15 cellular contexts compared by ENCODE assay signal in genomic region chr7:47515305-47515834, GRCh38.
DNase-seq lines count a peak whose midpoint lies in the region; ATAC-seq, FAIRE-seq and TF ChIP-seq lines count a peak whose summit lies in the region.
"Had no signal": no experiment of that assay in that cellular context is flagged by ENCODE, and none has a peak within 500 bp of the region (broad histone marks: within the 10 kb centered on the region; RNA-seq: fewer than 3 reads in every experiment).

No MANE protein-coding gene starts in this region.

- no peak overlapping the region for H3K23ac ChIP-seq in mesenchymal stem cell (ENCODE audit: low read length in 2 of 2)

- H2BK15ac ChIP-seq in mesenchymal stem cell (ENCODE audit: low read depth, poor library complexity, severe bottlenecking), result no peak overlapping the region

- CTCF ChIA-PET in Panc1 (lab: Charles Lee), result no interaction called here

- POLR2A ChIA-PET in Panc1 (lab: Charles Lee), result no interaction called here

- H2BK120ac ChIP-seq in mesenchymal stem cell (ENCODE audit: low read depth, low read length), result no peak overlapping the region

- H3K9me3 ChIP-seq in Panc1 (ENCODE audit: control insufficient read depth, insufficient read depth, low read depth, low read length) (no peaks in the 10 kb centered on the region), mesenchymal stem cell (ENCODE audit: control insufficient read depth, low read length) (no peaks in the 10 kb centered on the region), uterus (no peaks in the 10 kb centered on the region), pancreas (no peaks in the 10 kb centered on the region)

- FAIRE-seq in GM12891 (lab: Jason Lieb, UNC) (peak; percentile 59), pancreas (lab: Jason Lieb, UNC) (no peak)
- FAIRE-seq: GM18507 had no signal

- H3K79me1 ChIP-seq in mesenchymal stem cell (replicated peaks; ENCODE audit: low read length, poor library complexity, severe bottlenecking), result peaks cover 23% of the 10 kb centered on the region

- 97% methylated on average over 7 of the region's 7 CpGs for WGBS in mesenchymal stem cell
- 94 to 98% methylated on average over 7 of the region's 7 CpGs for WGBS in pancreas, 2 donors

- H3K4ac ChIP-seq in mesenchymal stem cell (ENCODE audit: low read depth in 1 of 2, low read length in 2 of 2), result no peak overlapping the region

- H3K18ac ChIP-seq in mesenchymal stem cell (ENCODE audit: low read depth in 1 of 2, low read length in 2 of 2), result peak overlapping the region in 1 of 2 experiments; percentile 13

- TF ChIP-seq POLR2A in GM12891 (IDR thresholded peaks at IDR 0.05; ENCODE audit: low read depth, low read length), result no peak
- no peak for TF ChIP-seq POLR2A in uterus (IDR thresholded peaks at IDR 0.05)

- no peak overlapping the region for H2AFZ ChIP-seq in mesenchymal stem cell (ENCODE audit: low read depth, low read length)
- H2AFZ ChIP-seq: GM23248 had no signal

- intact Hi-C loops in Panc1 (cut with micrococcal nuclease; ENCODE audit: unreplicated experiment) (no loop called here), uterus (cut with DNase I; ENCODE audit: low total_unique reads) (no loop called here), pancreas (cut with DNase I) (no loop called here)

- no peak overlapping the region for H3K9ac ChIP-seq in mesenchymal stem cell (ENCODE audit: low read length)
- H3K9ac ChIP-seq: GM23248, KMS-11 had no signal

- no peak overlapping the region for H3K14ac ChIP-seq in mesenchymal stem cell (ENCODE audit: low read length in 2 of 2)

- H2BK12ac ChIP-seq in mesenchymal stem cell (ENCODE audit: low read length in 2 of 2), result no peak overlapping the region

- TSS peak; percentile 20 for BruUV-seq in Panc1 (replicated peaks; lab: Mats Ljungman, UMichigan)

- H3K4me3 ChIP-seq in Panc1 (ENCODE audit: low read depth in 2 of 2, low read length in 2 of 2) (no peak overlapping the region), mesenchymal stem cell (ENCODE audit: insufficient read depth in 1 of 2, low read depth in 1 of 2, low read length in 2 of 2) (no peak overlapping the region), uterus (no peak overlapping the region), pancreas (no peak overlapping the region)
- H3K4me3 ChIP-seq: GM23248 had no signal

- H3K27ac ChIP-seq in Panc1 (ENCODE audit: low read length), result peak overlapping the region; percentile 78
- no peak overlapping the region for H3K27ac ChIP-seq in mesenchymal stem cell (ENCODE audit: low read length, poor library complexity, severe bottlenecking)
- peak overlapping the region; percentile 57 to 86 for H3K27ac ChIP-seq in uterus
- no peak overlapping the region for H3K27ac ChIP-seq in pancreas
- H3K27ac ChIP-seq: GM23248, KMS-11 had no signal

- no peak overlapping the region for H3K4me2 ChIP-seq in mesenchymal stem cell (ENCODE audit: low read length, poor library complexity, severe bottlenecking)
- H3K4me2 ChIP-seq: KMS-11 had no signal

- H3K4me1 ChIP-seq in Panc1 (ENCODE audit: control insufficient read depth, insufficient read depth, low read length), result peaks cover 96% of the 10 kb centered on the region
- H3K4me1 ChIP-seq in mesenchymal stem cell (ENCODE audit: control insufficient read depth, insufficient read depth, low read depth, low read length), result peaks cover 35% of the 10 kb centered on the region
- peaks cover 9 to 20% of the 10 kb centered on the region in 2 donors for H3K4me1 ChIP-seq in uterus
- peaks cover 12 to 37% (median 23%) of the 10 kb centered on the region in 3 donors for H3K4me1 ChIP-seq in pancreas

- no peak for TF ChIP-seq CTCF in Panc1 (IDR thresholded peaks at IDR 0.05)
- no peak for TF ChIP-seq CTCF in uterus (IDR thresholded peaks at IDR 0.05)
- TF ChIP-seq CTCF in pancreas (IDR thresholded peaks at IDR 0.05), result no peak

- H3K36me3 ChIP-seq in Panc1 (ENCODE audit: control insufficient read depth, insufficient read depth, low read length) (peaks cover 41% of the 10 kb centered on the region), mesenchymal stem cell (ENCODE audit: control insufficient read depth in 1 of 2, insufficient read depth in 2 of 2, low read depth in 1 of 2, low read length in 2 of 2) (peaks cover 0 to 23% of the 10 kb centered on the region in 2 experiments), uterus (no peaks in the 10 kb centered on the region), pancreas (no peaks in the 10 kb centered on the region)

- H4K91ac ChIP-seq in mesenchymal stem cell (ENCODE audit: low read length), result peak overlapping the region; percentile 44

- no peak for ATAC-seq in Panc1
- no peak for ATAC-seq in pancreas

- H3K27me3 ChIP-seq in Panc1 (ENCODE audit: control insufficient read depth, insufficient read depth, low read length) (no peaks in the 10 kb centered on the region), mesenchymal stem cell (ENCODE audit: control insufficient read depth in 1 of 2, insufficient read depth in 1 of 2, low read length in 2 of 2) (no peaks in the 10 kb centered on the region), uterus (no peaks in the 10 kb centered on the region), pancreas (no peaks in the 10 kb centered on the region)

- no peak overlapping the region for H2BK5ac ChIP-seq in mesenchymal stem cell (ENCODE audit: low read depth, low read length, poor library complexity, severe bottlenecking)

- no peak overlapping the region for H2AK5ac ChIP-seq in mesenchymal stem cell (ENCODE audit: low read length, severe bottlenecking)

- in situ Hi-C loops in Panc1 (cut with HindIII; ENCODE audit: low pct_unique_long_range_greater_than_20kb, low sequenced_read_pairs), result no loop called here

- peak overlapping the region; percentile 31 for H4K8ac ChIP-seq in mesenchymal stem cell (ENCODE audit: low read length)

- no peak for DNase-seq in GM12891 (ENCODE audit: insufficient read length, low spot score)
- DNase-seq in Panc1 (ENCODE audit: low read depth, low spot score), result no peak
- DNase-seq in mesenchymal stem cell, result no peak
- DNase-seq in uterus, result no peak
- DNase-seq in pancreas, result no peak
- DNase-seq in HuH-7.5 (ENCODE audit: low spot score), result no peak
- DNase-seq in HT-29 (ENCODE audit: low spot score), result no peak
- DNase-seq: C1 segment of cervical spinal cord; Calu3; CD4-positive, alpha-beta T cell; DMS 273 treated with DMSO at 0.1 percent for 48 hours; GM23248; H7 had no signal

TF ChIP-seq in GM12891, 5 proteins besides CTCF, POLR2A, EP300 and RAD21:
- TF ChIP-seq TAF1 (IDR thresholded peaks at IDR 0.05; ENCODE audit: low read depth, low read length) (no peak), SPI1 (IDR thresholded peaks at IDR 0.05; ENCODE audit: low read depth, low read length) (no peak), PAX5 (IDR thresholded peaks at IDR 0.05; ENCODE audit: insufficient read depth, low read length, severe bottlenecking) (no peak), POLR2AphosphoS5 (IDR thresholded peaks at IDR 0.05; ENCODE audit: low read depth, low read length) (no peak), POU2F2 (IDR thresholded peaks at IDR 0.05; ENCODE audit: low read depth, low read length) (no peak)
TF ChIP-seq in GM12891: peak in this region for 0.

Comparison
In these comparisons a context has a peak if more than half of its experiments do, and no peak if none do; other contexts are left out.
1. H3K27ac ChIP-seq: peak in Panc1 (single experiment) and uterus (2 of 2); none in mesenchymal stem cell (single experiment) and pancreas (0 of 4).